Comparison of ENCODE assay signal across 9 cellular contexts in genomic region chr12:80777587-80777986, GRCh38.
DNase-seq lines count a peak whose midpoint lies in the region; ATAC-seq, FAIRE-seq and TF ChIP-seq lines count a peak whose summit lies in the region.
"Had no signal": no experiment of that assay in that cellular context is flagged by ENCODE, and none has a peak within 500 bp of the region (broad histone marks: within the 10 kb centered on the region; RNA-seq: fewer than 3 reads in every experiment).

No MANE protein-coding gene starts in this region.

- TSS peak; percentile 69 for BruUV-seq in HCT116 (replicated peaks; lab: Mats Ljungman, UMichigan)

- peak overlapping the region; percentile 94 for H3K27ac Mint-ChIP-seq in astrocyte (ENCODE audit: unreplicated experiment)

- H3K27me3 ChIP-seq in HCT116 (ENCODE audit: insufficient read depth, low read length) (no peaks in the 10 kb centered on the region), astrocyte (ENCODE audit: insufficient read depth, low read length) (no peaks in the 10 kb centered on the region), layer of hippocampus (ENCODE audit: control insufficient read depth, insufficient read depth, low read length) (no peaks in the 10 kb centered on the region), tibial nerve (no peaks in the 10 kb centered on the region)

- peaks cover 10% of the 10 kb centered on the region for H3K9me3 Mint-ChIP-seq in astrocyte (ENCODE audit: unreplicated experiment)

- H3K9ac ChIP-seq in HCT116 (ENCODE audit: low read length) (no peak overlapping the region), astrocyte (ENCODE audit: low read length) (peak overlapping the region; percentile 1)

- TF ChIP-seq CTCF in HCT116 (IDR thresholded peaks at IDR 0.05 in 2 of 3, conservative IDR thresholded peaks at IDR 0.05 in 1 of 3; ENCODE audit: borderline replicate concordance in 1 of 3, insufficient read depth in 1 of 3, low read depth in 2 of 3, low read length in 2 of 3) (no peak), astrocyte (IDR thresholded peaks at IDR 0.05; ENCODE audit: insufficient read depth, low read depth, low read length) (no peak), tibial nerve (IDR thresholded peaks at IDR 0.05) (no peak)

- no peak for TF ChIP-seq RAD21 in HCT116 (IDR thresholded peaks at IDR 0.05; ENCODE audit: low read depth)

- POLR2A ChIA-PET in HCT116 (lab: Charles Lee) = no interaction called here

- no peaks in the 10 kb centered on the region for H3K9me3 ChIP-seq in HCT116 (ENCODE audit: control insufficient read depth in 1 of 2, insufficient read depth in 1 of 2, low read depth in 1 of 2, low read length in 2 of 2)
- H3K9me3 ChIP-seq in astrocyte (ENCODE audit: insufficient read depth, low read depth, low read length) = peaks cover 8% of the 10 kb centered on the region
- no peaks in the 10 kb centered on the region for H3K9me3 ChIP-seq in tibial nerve

- RAD21 ChIA-PET in HCT116 (lab: Charles Lee; ENCODE audit: low non-redundant PET in 1 of 2, low total read pairs in 2 of 2, uncharacterized antibody in 2 of 2, unreplicated experiment in 2 of 2) = no interaction called here

- intact Hi-C loops in HCT116 (cut with micrococcal nuclease) = no loop called here

- H3K27ac ChIP-seq in HCT116 (ENCODE audit: low read depth, low read length) = peak overlapping the region; percentile 49; the same call in 1 of the 2 replicates
- H3K27ac ChIP-seq in astrocyte (ENCODE audit: low read depth, low read length) = peak overlapping the region; percentile 70
- peak overlapping the region; percentile 16 for H3K27ac ChIP-seq in layer of hippocampus (ENCODE audit: low read depth, low read length)
- peak overlapping the region; percentile 37 to 90 (median 60) for H3K27ac ChIP-seq in tibial nerve

- H2AFZ ChIP-seq in HCT116 (ENCODE audit: low read depth, low read length, poor library complexity, severe bottlenecking) = peak overlapping the region; percentile 63
- peak overlapping the region; percentile 66 for H2AFZ ChIP-seq in astrocyte (ENCODE audit: low read depth, low read length)

- ATAC-seq in HCT116 (no peak; the same call in 1 of the 2 replicates), GM21447 (IDR thresholded peaks at IDR 0.05; ENCODE audit: unreplicated experiment) (no peak), HG03565 (IDR thresholded peaks at IDR 0.05; ENCODE audit: unreplicated experiment) (no peak)
- ATAC-seq: K562 had no signal

- CTCF ChIA-PET in HCT116 (lab: Charles Lee) = interaction anchor here (0.9 kb wide), 1 partner anchor 17 kb away, joined by 3 read pairs; no protein-coding TSS in a partner anchor

- H3K4me2 ChIP-seq in HCT116 (ENCODE audit: low read length) = peak overlapping the region; percentile 55
- H3K4me2 ChIP-seq in astrocyte (ENCODE audit: low read length) = no peak overlapping the region

- H3K36me3 Mint-ChIP-seq in astrocyte (ENCODE audit: low read depth, unreplicated experiment) = no peaks in the 10 kb centered on the region

- H3K4me3 ChIP-seq in HCT116 (replicated peaks in 1 of 2; ENCODE audit: low read depth in 1 of 2, low read length in 2 of 2) (no peak overlapping the region), astrocyte (ENCODE audit: insufficient read depth, low read depth, low read length) (no peak overlapping the region), tibial nerve (no peak overlapping the region)
- H3K4me3 ChIP-seq: K562 had no signal

- no peaks in the 10 kb centered on the region for H3K79me2 ChIP-seq in HCT116 (ENCODE audit: insufficient read depth, low read length)
- no peaks in the 10 kb centered on the region for H3K79me2 ChIP-seq in astrocyte (ENCODE audit: insufficient read depth, low read length)

- TF ChIP-seq POLR2A in HCT116 (IDR thresholded peaks at IDR 0.05; ENCODE audit: borderline replicate concordance, extremely low read depth, insufficient read depth, insufficient read length) (no peak), tibial nerve (IDR thresholded peaks at IDR 0.05) (no peak)

- DNase-seq in HCT116 (ENCODE audit: low read depth, low spot score) (no peak), astrocyte (ENCODE audit: low read depth) (peak; percentile 25), tibial nerve (ENCODE audit: low spot score in 2 of 2) (no peak), NCI-H1694 treated with DMSO at 0.1 percent for 48 hours (lab: John Stamatoyannopoulos, UW) (no peak)
- DNase-seq: H7 had no signal

- H4K20me1 ChIP-seq in HCT116 (ENCODE audit: insufficient read depth) = no peaks in the 10 kb centered on the region
- H4K20me1 ChIP-seq in astrocyte (ENCODE audit: insufficient read depth, low read length) = no peaks in the 10 kb centered on the region

- WGBS in tibial nerve, 2 donors = 73 to 78% methylated on average over 4 of the region's 4 CpGs

- FAIRE-seq in astrocyte (lab: Jason Lieb, UNC) = no peak
- FAIRE-seq: K562 had no signal

- H3K4me1 ChIP-seq in HCT116 (ENCODE audit: control insufficient read depth in 1 of 2, insufficient read depth in 2 of 2, low read length in 2 of 2) (peaks cover 5 to 13% of the 10 kb centered on the region in 2 experiments; a peak in 3 of 4 replicates), astrocyte (ENCODE audit: insufficient read depth, low read length) (peaks cover 8% of the 10 kb centered on the region), tibial nerve (peaks cover 0 to 18% (median 7%) of the 10 kb centered on the region in 4 donors)

- H3K4me3 Mint-ChIP-seq in astrocyte (ENCODE audit: unreplicated experiment) = peak overlapping the region; percentile 27

- no peaks in the 10 kb centered on the region for H3K27me3 Mint-ChIP-seq in astrocyte (ENCODE audit: low read depth, unreplicated experiment)

- no peak for TF ChIP-seq EP300 in tibial nerve (IDR thresholded peaks at IDR 0.05)

- H3K36me3 ChIP-seq in HCT116 (ENCODE audit: control insufficient read depth in 1 of 2, insufficient read depth in 2 of 2, low read length in 2 of 2) (no peaks in the 10 kb centered on the region), astrocyte (ENCODE audit: insufficient read depth, low read length) (no peaks in the 10 kb centered on the region), tibial nerve (no peaks in the 10 kb centered on the region)

- no peaks in the 10 kb centered on the region for H3K9me2 ChIP-seq in HCT116 (ENCODE audit: insufficient read depth)

- H3K4me1 Mint-ChIP-seq in astrocyte (ENCODE audit: low read depth, unreplicated experiment) = peaks cover 22% of the 10 kb centered on the region

TF ChIP-seq in HCT116, 20 proteins besides CTCF, POLR2A, EP300 and RAD21:
- no peak for TF ChIP-seq CEBPB (IDR thresholded peaks at IDR 0.05; ENCODE audit: low read depth)
- no peak for TF ChIP-seq CBX3 (IDR thresholded peaks at IDR 0.05; ENCODE audit: low read depth)

Comparison
In these comparisons a context has a peak if more than half of its experiments do, and no peak if none do; other contexts are left out.
1. H3K27ac ChIP-seq: peak in every context shown above with its lines; median percentile 70 in astrocyte; 60 in tibial nerve; 49 in HCT116; 16 in layer of hippocampus.